1 cellular context compared by ENCODE assay signal in the genomic region with DNA sequence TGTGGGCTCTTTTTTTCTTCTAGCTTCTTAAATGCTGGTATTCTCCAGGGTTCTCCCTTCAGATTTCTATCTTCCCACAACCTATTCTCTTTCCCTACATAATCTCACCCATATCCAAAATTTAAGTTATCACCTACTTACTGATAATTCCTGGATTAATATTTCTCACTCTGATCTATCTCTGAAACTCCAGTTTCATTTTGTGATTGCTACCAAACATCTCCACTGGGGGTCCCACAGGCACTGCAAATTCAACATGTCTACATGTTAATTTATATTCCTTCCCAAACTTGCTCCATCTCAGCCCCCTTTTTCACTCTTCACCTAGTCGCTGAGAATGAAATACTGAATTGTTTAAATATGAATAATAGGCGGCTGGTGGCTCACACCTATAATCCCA.
A peak's percentile ranks its signal among the peaks of the same experiment; 100 is the strongest.
TF ChIP-seq lines count a peak whose summit lies in the region.

No MANE protein-coding gene starts in this region.

TF ChIP-seq in K562, 482 proteins besides CTCF, POLR2A, EP300 and RAD21 (continued from another document):
- no peak for TF ChIP-seq ETV5 (CRISPR knock-in tag; IDR thresholded peaks at IDR 0.05; ENCODE audit: low read depth)
- TF ChIP-seq ZNF699 (CRISPR knock-in tag; IDR thresholded peaks at IDR 0.05; ENCODE audit: insufficient replicate concordance): no peak
- TF ChIP-seq, protein P1, sequence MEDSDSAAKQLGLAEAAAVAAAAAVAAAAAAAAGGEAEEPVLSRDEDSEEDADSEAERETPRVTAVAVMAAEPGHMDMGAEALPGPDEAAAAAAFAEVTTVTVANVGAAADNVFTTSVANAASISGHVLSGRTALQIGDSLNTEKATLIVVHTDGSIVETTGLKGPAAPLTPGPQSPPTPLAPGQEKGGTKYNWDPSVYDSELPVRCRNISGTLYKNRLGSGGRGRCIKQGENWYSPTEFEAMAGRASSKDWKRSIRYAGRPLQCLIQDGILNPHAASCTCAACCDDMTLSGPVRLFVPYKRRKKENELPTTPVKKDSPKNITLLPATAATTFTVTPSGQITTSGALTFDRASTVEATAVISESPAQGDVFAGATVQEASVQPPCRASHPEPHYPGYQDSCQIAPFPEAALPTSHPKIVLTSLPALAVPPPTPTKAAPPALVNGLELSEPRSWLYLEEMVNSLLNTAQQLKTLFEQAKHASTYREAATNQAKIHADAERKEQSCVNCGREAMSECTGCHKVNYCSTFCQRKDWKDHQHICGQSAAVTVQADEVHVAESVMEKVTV (CRISPR knock-in tag; IDR thresholded peaks at IDR 0.05): 0 out of 2 replicates have a peak, but pooled peaks have one; percentile 11
- no peak for TF ChIP-seq GTF2F1 (IDR thresholded peaks at IDR 0.05; ENCODE audit: low read depth, low read length)
- TF ChIP-seq, protein P2, sequence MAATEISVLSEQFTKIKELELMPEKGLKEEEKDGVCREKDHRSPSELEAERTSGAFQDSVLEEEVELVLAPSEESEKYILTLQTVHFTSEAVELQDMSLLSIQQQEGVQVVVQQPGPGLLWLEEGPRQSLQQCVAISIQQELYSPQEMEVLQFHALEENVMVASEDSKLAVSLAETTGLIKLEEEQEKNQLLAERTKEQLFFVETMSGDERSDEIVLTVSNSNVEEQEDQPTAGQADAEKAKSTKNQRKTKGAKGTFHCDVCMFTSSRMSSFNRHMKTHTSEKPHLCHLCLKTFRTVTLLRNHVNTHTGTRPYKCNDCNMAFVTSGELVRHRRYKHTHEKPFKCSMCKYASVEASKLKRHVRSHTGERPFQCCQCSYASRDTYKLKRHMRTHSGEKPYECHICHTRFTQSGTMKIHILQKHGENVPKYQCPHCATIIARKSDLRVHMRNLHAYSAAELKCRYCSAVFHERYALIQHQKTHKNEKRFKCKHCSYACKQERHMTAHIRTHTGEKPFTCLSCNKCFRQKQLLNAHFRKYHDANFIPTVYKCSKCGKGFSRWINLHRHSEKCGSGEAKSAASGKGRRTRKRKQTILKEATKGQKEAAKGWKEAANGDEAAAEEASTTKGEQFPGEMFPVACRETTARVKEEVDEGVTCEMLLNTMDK (IDR thresholded peaks at IDR 0.05; ENCODE audit: borderline replicate concordance, insufficient read depth, low read depth, low read length, poor library complexity, severe bottlenecking): peak; percentile 36
